In the genomic region with DNA sequence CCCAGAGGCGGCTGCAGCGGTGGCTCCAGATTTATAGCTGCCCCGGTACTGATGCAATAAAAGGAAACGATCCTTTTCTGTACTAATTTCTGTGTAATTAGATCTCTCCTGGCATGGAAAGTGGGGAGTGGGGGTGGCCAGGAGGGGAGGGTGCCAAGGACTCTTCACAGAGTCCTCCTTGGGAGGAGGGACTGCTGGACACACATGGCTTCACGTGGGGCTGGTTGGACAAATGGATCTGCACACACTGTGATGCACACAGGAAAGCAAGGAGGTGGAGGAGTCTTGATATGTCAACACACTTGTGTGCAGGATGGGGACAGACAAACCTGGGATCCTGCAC, we compare ENCODE assay signal across 1 cellular context.
TF ChIP-seq lines count a peak whose summit lies in the region.

No MANE protein-coding gene starts in this region.

TF ChIP-seq in HEK293, 187 proteins besides CTCF, POLR2A, EP300 and RAD21 (continued from another document and continues in another):
- TF ChIP-seq, protein P1, sequence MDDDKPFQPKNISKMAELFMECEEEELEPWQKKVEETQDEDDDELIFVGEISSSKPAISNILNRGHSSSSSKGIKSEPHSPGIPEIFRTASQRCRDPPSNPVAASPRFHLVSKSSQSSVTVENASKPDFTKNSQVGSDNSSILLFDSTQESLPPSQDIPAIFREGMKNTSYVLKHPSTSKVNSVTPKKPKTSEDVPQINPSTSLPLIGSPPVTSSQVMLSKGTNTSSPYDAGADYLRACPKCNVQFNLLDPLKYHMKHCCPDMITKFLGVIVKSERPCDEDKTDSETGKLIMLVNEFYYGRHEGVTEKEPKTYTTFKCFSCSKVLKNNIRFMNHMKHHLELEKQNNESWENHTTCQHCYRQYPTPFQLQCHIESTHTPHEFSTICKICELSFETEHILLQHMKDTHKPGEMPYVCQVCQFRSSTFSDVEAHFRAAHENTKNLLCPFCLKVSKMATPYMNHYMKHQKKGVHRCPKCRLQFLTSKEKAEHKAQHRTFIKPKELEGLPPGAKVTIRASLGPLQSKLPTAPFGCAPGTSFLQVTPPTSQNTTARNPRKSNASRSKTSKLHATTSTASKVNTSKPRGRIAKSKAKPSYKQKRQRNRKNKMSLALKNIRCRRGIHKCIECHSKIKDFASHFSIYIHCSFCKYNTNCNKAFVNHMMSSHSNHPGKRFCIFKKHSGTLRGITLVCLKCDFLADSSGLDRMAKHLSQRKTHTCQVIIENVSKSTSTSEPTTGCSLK (tag by site-specific recombination; IDR thresholded peaks at IDR 0.05) = no peak
- TF ChIP-seq ZSCAN16 (tag by site-specific recombination; IDR thresholded peaks at IDR 0.05) = no peak
- TF ChIP-seq ZNF16 (tag by site-specific recombination; IDR thresholded peaks at IDR 0.05; ENCODE audit: low read depth) = no peak
- TF ChIP-seq, protein P2, sequence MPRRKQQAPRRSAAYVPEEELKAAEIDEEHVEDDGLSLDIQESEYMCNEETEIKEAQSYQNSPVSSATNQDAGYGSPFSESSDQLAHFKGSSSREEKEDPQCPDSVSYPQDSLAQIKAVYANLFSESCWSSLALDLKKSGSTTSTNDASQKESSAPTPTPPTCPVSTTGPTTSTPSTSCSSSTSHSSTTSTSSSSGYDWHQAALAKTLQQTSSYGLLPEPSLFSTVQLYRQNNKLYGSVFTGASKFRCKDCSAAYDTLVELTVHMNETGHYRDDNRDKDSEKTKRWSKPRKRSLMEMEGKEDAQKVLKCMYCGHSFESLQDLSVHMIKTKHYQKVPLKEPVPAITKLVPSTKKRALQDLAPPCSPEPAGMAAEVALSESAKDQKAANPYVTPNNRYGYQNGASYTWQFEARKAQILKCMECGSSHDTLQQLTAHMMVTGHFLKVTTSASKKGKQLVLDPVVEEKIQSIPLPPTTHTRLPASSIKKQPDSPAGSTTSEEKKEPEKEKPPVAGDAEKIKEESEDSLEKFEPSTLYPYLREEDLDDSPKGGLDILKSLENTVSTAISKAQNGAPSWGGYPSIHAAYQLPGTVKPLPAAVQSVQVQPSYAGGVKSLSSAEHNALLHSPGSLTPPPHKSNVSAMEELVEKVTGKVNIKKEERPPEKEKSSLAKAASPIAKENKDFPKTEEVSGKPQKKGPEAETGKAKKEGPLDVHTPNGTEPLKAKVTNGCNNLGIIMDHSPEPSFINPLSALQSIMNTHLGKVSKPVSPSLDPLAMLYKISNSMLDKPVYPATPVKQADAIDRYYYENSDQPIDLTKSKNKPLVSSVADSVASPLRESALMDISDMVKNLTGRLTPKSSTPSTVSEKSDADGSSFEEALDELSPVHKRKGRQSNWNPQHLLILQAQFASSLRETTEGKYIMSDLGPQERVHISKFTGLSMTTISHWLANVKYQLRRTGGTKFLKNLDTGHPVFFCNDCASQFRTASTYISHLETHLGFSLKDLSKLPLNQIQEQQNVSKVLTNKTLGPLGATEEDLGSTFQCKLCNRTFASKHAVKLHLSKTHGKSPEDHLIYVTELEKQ (tag by site-specific recombination; IDR thresholded peaks at IDR 0.05; ENCODE audit: borderline replicate concordance) = no peak
- TF ChIP-seq, protein P3, sequence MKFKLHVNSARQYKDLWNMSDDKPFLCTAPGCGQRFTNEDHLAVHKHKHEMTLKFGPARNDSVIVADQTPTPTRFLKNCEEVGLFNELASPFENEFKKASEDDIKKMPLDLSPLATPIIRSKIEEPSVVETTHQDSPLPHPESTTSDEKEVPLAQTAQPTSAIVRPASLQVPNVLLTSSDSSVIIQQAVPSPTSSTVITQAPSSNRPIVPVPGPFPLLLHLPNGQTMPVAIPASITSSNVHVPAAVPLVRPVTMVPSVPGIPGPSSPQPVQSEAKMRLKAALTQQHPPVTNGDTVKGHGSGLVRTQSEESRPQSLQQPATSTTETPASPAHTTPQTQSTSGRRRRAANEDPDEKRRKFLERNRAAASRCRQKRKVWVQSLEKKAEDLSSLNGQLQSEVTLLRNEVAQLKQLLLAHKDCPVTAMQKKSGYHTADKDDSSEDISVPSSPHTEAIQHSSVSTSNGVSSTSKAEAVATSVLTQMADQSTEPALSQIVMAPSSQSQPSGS (tag by site-specific recombination; IDR thresholded peaks at IDR 0.05; ENCODE audit: low read depth) = no peak
- no peak for TF ChIP-seq SETDB1 (IDR thresholded peaks at IDR 0.05; ENCODE audit: insufficient read length, low read length)
- no peak for TF ChIP-seq KLF10 (tag by site-specific recombination; IDR thresholded peaks at IDR 0.05)
- TF ChIP-seq SP2 (tag by site-specific recombination; IDR thresholded peaks at IDR 0.05) = no peak
- TF ChIP-seq BCL11A (tag by site-specific recombination; IDR thresholded peaks at IDR 0.05; ENCODE audit: low read depth) = no peak
- TF ChIP-seq KLF1 (tag by site-specific recombination; IDR thresholded peaks at IDR 0.05) = no peak
- TF ChIP-seq, protein P4, sequence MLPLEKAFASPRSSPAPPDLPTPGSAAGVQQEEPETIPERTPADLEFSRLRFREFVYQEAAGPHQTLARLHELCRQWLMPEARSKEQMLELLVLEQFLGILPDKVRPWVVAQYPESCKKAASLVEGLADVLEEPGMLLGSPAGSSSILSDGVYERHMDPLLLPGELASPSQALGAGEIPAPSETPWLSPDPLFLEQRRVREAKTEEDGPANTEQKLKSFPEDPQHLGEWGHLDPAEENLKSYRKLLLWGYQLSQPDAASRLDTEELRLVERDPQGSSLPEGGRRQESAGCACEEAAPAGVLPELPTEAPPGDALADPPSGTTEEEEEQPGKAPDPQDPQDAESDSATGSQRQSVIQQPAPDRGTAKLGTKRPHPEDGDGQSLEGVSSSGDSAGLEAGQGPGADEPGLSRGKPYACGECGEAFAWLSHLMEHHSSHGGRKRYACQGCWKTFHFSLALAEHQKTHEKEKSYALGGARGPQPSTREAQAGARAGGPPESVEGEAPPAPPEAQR (tag by site-specific recombination; IDR thresholded peaks at IDR 0.05) = no peak
- no peak for TF ChIP-seq ZNF138 (tag by site-specific recombination; IDR thresholded peaks at IDR 0.05; ENCODE audit: borderline replicate concordance)
- TF ChIP-seq OSR2 (tag by site-specific recombination; IDR thresholded peaks at IDR 0.05) = no peak
- TF ChIP-seq, protein P5, sequence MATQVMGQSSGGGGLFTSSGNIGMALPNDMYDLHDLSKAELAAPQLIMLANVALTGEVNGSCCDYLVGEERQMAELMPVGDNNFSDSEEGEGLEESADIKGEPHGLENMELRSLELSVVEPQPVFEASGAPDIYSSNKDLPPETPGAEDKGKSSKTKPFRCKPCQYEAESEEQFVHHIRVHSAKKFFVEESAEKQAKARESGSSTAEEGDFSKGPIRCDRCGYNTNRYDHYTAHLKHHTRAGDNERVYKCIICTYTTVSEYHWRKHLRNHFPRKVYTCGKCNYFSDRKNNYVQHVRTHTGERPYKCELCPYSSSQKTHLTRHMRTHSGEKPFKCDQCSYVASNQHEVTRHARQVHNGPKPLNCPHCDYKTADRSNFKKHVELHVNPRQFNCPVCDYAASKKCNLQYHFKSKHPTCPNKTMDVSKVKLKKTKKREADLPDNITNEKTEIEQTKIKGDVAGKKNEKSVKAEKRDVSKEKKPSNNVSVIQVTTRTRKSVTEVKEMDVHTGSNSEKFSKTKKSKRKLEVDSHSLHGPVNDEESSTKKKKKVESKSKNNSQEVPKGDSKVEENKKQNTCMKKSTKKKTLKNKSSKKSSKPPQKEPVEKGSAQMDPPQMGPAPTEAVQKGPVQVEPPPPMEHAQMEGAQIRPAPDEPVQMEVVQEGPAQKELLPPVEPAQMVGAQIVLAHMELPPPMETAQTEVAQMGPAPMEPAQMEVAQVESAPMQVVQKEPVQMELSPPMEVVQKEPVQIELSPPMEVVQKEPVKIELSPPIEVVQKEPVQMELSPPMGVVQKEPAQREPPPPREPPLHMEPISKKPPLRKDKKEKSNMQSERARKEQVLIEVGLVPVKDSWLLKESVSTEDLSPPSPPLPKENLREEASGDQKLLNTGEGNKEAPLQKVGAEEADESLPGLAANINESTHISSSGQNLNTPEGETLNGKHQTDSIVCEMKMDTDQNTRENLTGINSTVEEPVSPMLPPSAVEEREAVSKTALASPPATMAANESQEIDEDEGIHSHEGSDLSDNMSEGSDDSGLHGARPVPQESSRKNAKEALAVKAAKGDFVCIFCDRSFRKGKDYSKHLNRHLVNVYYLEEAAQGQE (tag by site-specific recombination; IDR thresholded peaks at IDR 0.05) = no peak
- 0 out of 2 replicates have a peak, but pooled peaks have one; percentile 15 for TF ChIP-seq ZNF366 (tag by site-specific recombination; conservative IDR thresholded peaks at IDR 0.05)
- TF ChIP-seq KLF8 (tag by site-specific recombination; IDR thresholded peaks at IDR 0.05) = no peak
- TF ChIP-seq BCL11B (tag by site-specific recombination; IDR thresholded peaks at IDR 0.05; ENCODE audit: low read depth) = no peak
- no peak for TF ChIP-seq ZNF423 (tag by site-specific recombination; IDR thresholded peaks at IDR 0.05)
- TF ChIP-seq, protein P6, sequence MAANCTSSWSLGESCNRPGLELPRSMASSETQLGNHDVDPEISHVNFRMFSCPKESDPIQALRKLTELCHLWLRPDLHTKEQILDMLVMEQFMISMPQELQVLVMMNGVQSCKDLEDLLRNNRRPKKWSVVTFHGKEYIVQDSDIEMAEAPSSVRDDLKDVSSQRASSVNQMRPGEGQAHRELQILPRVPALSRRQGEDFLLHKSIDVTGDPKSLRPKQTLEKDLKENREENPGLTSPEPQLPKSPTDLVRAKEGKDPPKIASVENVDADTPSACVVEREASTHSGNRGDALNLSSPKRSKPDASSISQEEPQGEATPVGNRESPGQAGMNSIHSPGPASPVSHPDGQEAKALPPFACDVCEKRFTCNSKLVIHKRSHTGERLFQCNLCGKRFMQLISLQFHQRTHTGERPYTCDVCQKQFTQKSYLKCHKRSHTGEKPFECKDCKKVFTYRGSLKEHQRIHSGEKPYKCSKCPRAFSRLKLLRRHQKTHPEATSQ (tag by site-specific recombination; IDR thresholded peaks at IDR 0.05) = no peak
- no peak for TF ChIP-seq ZBTB21 (tag by site-specific recombination; IDR thresholded peaks at IDR 0.05)
- TF ChIP-seq, protein P7, sequence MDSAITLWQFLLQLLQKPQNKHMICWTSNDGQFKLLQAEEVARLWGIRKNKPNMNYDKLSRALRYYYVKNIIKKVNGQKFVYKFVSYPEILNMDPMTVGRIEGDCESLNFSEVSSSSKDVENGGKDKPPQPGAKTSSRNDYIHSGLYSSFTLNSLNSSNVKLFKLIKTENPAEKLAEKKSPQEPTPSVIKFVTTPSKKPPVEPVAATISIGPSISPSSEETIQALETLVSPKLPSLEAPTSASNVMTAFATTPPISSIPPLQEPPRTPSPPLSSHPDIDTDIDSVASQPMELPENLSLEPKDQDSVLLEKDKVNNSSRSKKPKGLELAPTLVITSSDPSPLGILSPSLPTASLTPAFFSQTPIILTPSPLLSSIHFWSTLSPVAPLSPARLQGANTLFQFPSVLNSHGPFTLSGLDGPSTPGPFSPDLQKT (IDR thresholded peaks at IDR 0.05; ENCODE audit: borderline replicate concordance, low read depth, low read length) = no peak
- TF ChIP-seq EGR2 (tag by site-specific recombination; IDR thresholded peaks at IDR 0.05; ENCODE audit: low read depth) = no peak
- peak; percentile 42; the same call in 1 of the 2 replicates for TF ChIP-seq ZBTB17 (tag by site-specific recombination; IDR thresholded peaks at IDR 0.05)
- TF ChIP-seq, protein P8, sequence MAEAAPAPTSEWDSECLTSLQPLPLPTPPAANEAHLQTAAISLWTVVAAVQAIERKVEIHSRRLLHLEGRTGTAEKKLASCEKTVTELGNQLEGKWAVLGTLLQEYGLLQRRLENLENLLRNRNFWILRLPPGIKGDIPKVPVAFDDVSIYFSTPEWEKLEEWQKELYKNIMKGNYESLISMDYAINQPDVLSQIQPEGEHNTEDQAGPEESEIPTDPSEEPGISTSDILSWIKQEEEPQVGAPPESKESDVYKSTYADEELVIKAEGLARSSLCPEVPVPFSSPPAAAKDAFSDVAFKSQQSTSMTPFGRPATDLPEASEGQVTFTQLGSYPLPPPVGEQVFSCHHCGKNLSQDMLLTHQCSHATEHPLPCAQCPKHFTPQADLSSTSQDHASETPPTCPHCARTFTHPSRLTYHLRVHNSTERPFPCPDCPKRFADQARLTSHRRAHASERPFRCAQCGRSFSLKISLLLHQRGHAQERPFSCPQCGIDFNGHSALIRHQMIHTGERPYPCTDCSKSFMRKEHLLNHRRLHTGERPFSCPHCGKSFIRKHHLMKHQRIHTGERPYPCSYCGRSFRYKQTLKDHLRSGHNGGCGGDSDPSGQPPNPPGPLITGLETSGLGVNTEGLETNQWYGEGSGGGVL (tag by site-specific recombination; IDR thresholded peaks at IDR 0.05) = peak; percentile 85
- TF ChIP-seq ZNF777 (tag by site-specific recombination; IDR thresholded peaks at IDR 0.05; ENCODE audit: borderline replicate concordance) = no peak
- TF ChIP-seq ZNF350 (tag by site-specific recombination; IDR thresholded peaks at IDR 0.05) = no peak
- no peak for TF ChIP-seq GFI1B (tag by site-specific recombination; IDR thresholded peaks at IDR 0.05)
- no peak for TF ChIP-seq GLI4 (tag by site-specific recombination; IDR thresholded peaks at IDR 0.05)
- TF ChIP-seq YY1 (tag by site-specific recombination; IDR thresholded peaks at IDR 0.05) = no peak
- TF ChIP-seq ZNF600 (tag by site-specific recombination; IDR thresholded peaks at IDR 0.05) = peak; percentile 81
- TF ChIP-seq ZNF530 (tag by site-specific recombination; IDR thresholded peaks at IDR 0.05; ENCODE audit: low read depth) = no peak
- TF ChIP-seq ZBTB48 (tag by site-specific recombination; IDR thresholded peaks at IDR 0.05) = no peak
- TF ChIP-seq, protein P9, sequence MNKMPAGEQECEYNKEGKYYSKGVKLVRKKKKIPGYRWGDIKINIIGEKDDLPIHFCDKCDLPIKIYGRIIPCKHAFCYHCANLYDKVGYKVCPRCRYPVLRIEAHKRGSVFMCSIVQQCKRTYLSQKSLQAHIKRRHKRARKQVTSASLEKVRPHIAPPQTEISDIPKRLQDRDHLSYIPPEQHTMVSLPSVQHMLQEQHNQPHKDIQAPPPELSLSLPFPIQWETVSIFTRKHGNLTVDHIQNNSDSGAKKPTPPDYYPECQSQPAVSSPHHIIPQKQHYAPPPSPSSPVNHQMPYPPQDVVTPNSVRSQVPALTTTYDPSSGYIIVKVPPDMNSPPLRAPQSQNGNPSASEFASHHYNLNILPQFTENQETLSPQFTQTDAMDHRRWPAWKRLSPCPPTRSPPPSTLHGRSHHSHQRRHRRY (tag by site-specific recombination; IDR thresholded peaks at IDR 0.05) = no peak
- no peak for TF ChIP-seq ZNF747 (tag by site-specific recombination; IDR thresholded peaks at IDR 0.05)
- no peak for TF ChIP-seq ZNF274 (IDR thresholded peaks at IDR 0.05; ENCODE audit: low read length)
- TF ChIP-seq ZNF274 (tag by site-specific recombination; IDR thresholded peaks at IDR 0.05; ENCODE audit: borderline replicate concordance) = no peak
- no peak for TF ChIP-seq ZNF302 (tag by site-specific recombination; IDR thresholded peaks at IDR 0.05; ENCODE audit: low read depth)
- TF ChIP-seq ZNF335 (tag by site-specific recombination; conservative IDR thresholded peaks at IDR 0.05) = no peak
- no peak for TF ChIP-seq ZNF175 (tag by site-specific recombination; IDR thresholded peaks at IDR 0.05)
